In genomic region chr3:72336114-72336651, GRCh38 we compare ENCODE assay signal across 15 cellular contexts.
"Had no signal": no experiment of that assay in that cellular context is flagged by ENCODE, and none has a peak within 500 bp of the region (broad histone marks: within the 10 kb centered on the region; RNA-seq: fewer than 3 reads in every experiment).

No MANE protein-coding gene starts in this region.

- H3K36me3 ChIP-seq: ascending aorta, stomach, tibial artery had no signal

- H3K27ac ChIP-seq: ascending aorta, tibial artery had no signal

- ATAC-seq: natural killer cell had no signal

- DNase-seq: activated CD4-positive, alpha-beta T cell treated with anti-CD3 and anti-CD28 coated beads, Interleukin-2, amount 50 U/mL, for 1 hour; activated CD4-positive, CD25-positive, alpha-beta regulatory T cell; activated gamma-delta T cell; activated naive CD8-positive, alpha-beta T cell treated with anti-CD3 and anti-CD28 coated beads, Interleukin-2, amount 10 ng/mL, durations not matched to agents 7 days and 5 days; activated T-cell treated with anti-CD3 and anti-CD28 coated beads for 4 hours; hippocampal formation; kidney glomerular epithelial cell; natural killer cell; stimulated activated CD4-positive, alpha-beta T cell treated with anti-CD3 and anti-CD28 coated beads, Interleukin-15, amount 100 ng/mL, for 24 hours; stimulated activated CD4-positive, alpha-beta T cell treated with anti-CD3 and anti-CD28 coated beads, Interleukin-4, amount 100 ng/mL, for 24 hours had no signal

- H3K27me3 ChIP-seq: ascending aorta, stomach, tibial artery had no signal

- H3K9me3 ChIP-seq: ascending aorta, mucosa of descending colon, stomach, tibial artery had no signal

- H3K4me3 ChIP-seq: ascending aorta, lung, mucosa of descending colon had no signal
